Comparison of ENCODE assay signal across 8 cellular contexts in the genomic region with DNA sequence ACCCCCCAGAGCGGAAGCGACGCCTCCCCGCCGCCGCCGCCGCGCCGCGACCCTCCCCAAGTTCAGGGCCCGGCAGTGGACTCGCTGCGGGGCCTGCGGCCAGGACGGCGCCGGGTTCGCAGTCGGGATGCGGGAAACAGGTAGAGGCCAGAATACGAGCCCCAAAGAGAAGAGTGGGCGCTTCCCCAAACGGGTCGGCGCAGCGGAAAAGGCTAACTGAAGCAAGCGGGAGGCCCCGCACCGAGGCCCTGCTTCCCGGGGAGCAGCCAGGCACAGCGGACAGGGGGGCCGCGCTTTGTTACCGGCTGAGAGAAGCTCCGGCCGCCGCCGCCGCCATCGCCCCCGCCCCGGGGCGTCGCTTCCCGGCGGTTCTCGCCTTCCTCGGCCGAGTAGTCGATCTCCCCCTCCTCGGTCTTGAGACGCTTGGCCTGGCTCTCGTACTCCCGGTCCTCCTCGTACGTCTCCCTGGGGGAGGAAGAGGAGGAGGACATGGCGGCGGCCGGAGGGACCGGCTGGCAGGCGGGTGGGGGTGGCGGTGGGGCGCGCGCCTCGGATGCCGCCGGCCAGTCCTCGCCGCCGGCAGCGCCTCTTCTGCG. TPM values are rescaled to one million over a fixed set of nuclear protein-coding genes. Genes with fewer than 3 reads are reported as not detected.
A peak's percentile ranks its signal among the peaks of the same experiment; 100 is the strongest.
DNase-seq lines count a peak whose midpoint lies in the region; ATAC-seq, FAIRE-seq and TF ChIP-seq lines count a peak whose summit lies in the region.

No MANE protein-coding gene starts in this region.

- H3K4me1 ChIP-seq in Panc1 (ENCODE audit: control insufficient read depth, insufficient read depth, low read length) (peaks cover 38% of the 10 kb centered on the region), psoas muscle (peaks cover 43% of the 10 kb centered on the region)

- TF ChIP-seq CTCF in Panc1 (IDR thresholded peaks at IDR 0.05) (no peak), psoas muscle (IDR thresholded peaks at IDR 0.05) (no peak), omental fat pad (IDR thresholded peaks at IDR 0.05) (no peak)

- no peaks in the 10 kb centered on the region for H3K27me3 Mint-ChIP-seq in activated naive CD8-positive, alpha-beta T cell treated with anti-CD3 and anti-CD28 coated beads, Interleukin-2, amount 10 ng/mL, durations not matched to agents 7 days and 5 days

- FAIRE-seq in GM12891 (lab: Jason Lieb, UNC) = no peak

- ATAC-seq in HG02759 (IDR thresholded peaks at IDR 0.05; ENCODE audit: unreplicated experiment) (peak; percentile 4), Panc1 (peak; percentile 55), left cardiac atrium (peak; percentile 8 to 39), psoas muscle (peak in 2 of 4 donors; percentile 10 to 49), omental fat pad (ENCODE audit: low FRiP score) (no peak)
- peak; percentile 4 for ATAC-seq in activated naive CD8-positive, alpha-beta T cell treated with anti-CD3 and anti-CD28 coated beads, Interleukin-2, amount 10 ng/mL, durations not matched to agents 7 days and 5 days (ENCODE audit: low read depth)

- H3K4me1 Mint-ChIP-seq in activated naive CD8-positive, alpha-beta T cell treated with anti-CD3 and anti-CD28 coated beads, Interleukin-2, amount 10 ng/mL, durations not matched to agents 7 days and 5 days = peaks cover 35% of the 10 kb centered on the region

- POLR2A ChIA-PET in Panc1 (lab: Charles Lee) = interaction anchor here (0.6 to 0.8 kb wide), 3 partner anchors 10 to 150 kb away, joined by 3 to 5 read pairs (median 4); no protein-coding TSS in a partner anchor
- POLR2A ChIA-PET in activated naive CD8-positive, alpha-beta T cell treated with anti-CD3 and anti-CD28 coated beads, Interleukin-2, amount 10 ng/mL, durations not matched to agents 7 days and 5 days (lab: Charles Lee) = interaction anchor here (0.6 to 4.7 kb wide), 16 partner anchors 11 to 149 kb away, joined by 3 to 57 read pairs (median 3); partner anchors contain the start of genes GALM and SRSF7

- in situ Hi-C loops in Panc1 (cut with HindIII; ENCODE audit: low pct_unique_long_range_greater_than_20kb, low sequenced_read_pairs) = no loop called here

- peak overlapping the region; percentile 71 for H3K27ac Mint-ChIP-seq in activated naive CD8-positive, alpha-beta T cell treated with anti-CD3 and anti-CD28 coated beads, Interleukin-2, amount 10 ng/mL, durations not matched to agents 7 days and 5 days

- 0 to 1% (median 0%) methylated on average over 62 to 74 of the region's 74 CpGs for WGBS in psoas muscle, 3 donors

- H3K36me3 Mint-ChIP-seq in activated naive CD8-positive, alpha-beta T cell treated with anti-CD3 and anti-CD28 coated beads, Interleukin-2, amount 10 ng/mL, durations not matched to agents 7 days and 5 days = peaks cover 7% of the 10 kb centered on the region

- peak overlapping the region; percentile 92 for H3K27ac ChIP-seq in Panc1 (ENCODE audit: low read length)
- peak overlapping the region; percentile 97 for H3K27ac ChIP-seq in psoas muscle

- H3K36me3 ChIP-seq in Panc1 (ENCODE audit: control insufficient read depth, insufficient read depth, low read length) = peaks cover 5% of the 10 kb centered on the region; the same call in 1 of the 2 replicates
- H3K36me3 ChIP-seq in psoas muscle (ENCODE audit: insufficient read depth in 1 of 2, low read depth in 1 of 2) = no peaks in the 10 kb centered on the region

- no peaks in the 10 kb centered on the region for H3K9me3 ChIP-seq in Panc1 (ENCODE audit: control insufficient read depth, insufficient read depth, low read depth, low read length)
- no peaks in the 10 kb centered on the region for H3K9me3 ChIP-seq in psoas muscle

- H3K27me3 ChIP-seq in Panc1 (ENCODE audit: control insufficient read depth, insufficient read depth, low read length) (no peaks in the 10 kb centered on the region), psoas muscle (ENCODE audit: insufficient read depth in 3 of 3, low read length in 2 of 3) (no peaks in the 10 kb centered on the region)

- CTCF ChIA-PET in Panc1 (lab: Charles Lee) = interaction anchor here (0.5 to 1.9 kb wide), 4 partner anchors 20 to 767 kb away, joined by 3 to 9 read pairs (median 4); no protein-coding TSS in a partner anchor

- no peaks in the 10 kb centered on the region for H3K9me3 Mint-ChIP-seq in activated naive CD8-positive, alpha-beta T cell treated with anti-CD3 and anti-CD28 coated beads, Interleukin-2, amount 10 ng/mL, durations not matched to agents 7 days and 5 days

- intact Hi-C loops in Panc1 (cut with micrococcal nuclease; ENCODE audit: unreplicated experiment) = loop anchor here (5.0 kb wide), 1 partner anchor 65 kb away; the partner anchor contains the start of gene GALM
- intact Hi-C loops in left cardiac atrium (cut with DNase I) = loop anchor here in 1 of 2 donors (5.0 kb wide), 1 partner anchor 65 kb away; the partner anchor contains the start of gene GALM
- intact Hi-C loops in psoas muscle (cut with DNase I) = loop anchor here (1.0 to 5.0 kb wide), 3 partner anchors 65 to 149 kb away; partner anchors contain the start of genes GALM (in 2 of the 2) and SRSF7 (in 1 of the 2)

- H3K4me3 ChIP-seq in Panc1 (ENCODE audit: low read depth in 2 of 2, low read length in 2 of 2) = peak overlapping the region; percentile 63 to 85
- peak overlapping the region; percentile 80 for H3K4me3 ChIP-seq in psoas muscle

- peak overlapping the region; percentile 85 for H3K4me3 Mint-ChIP-seq in activated naive CD8-positive, alpha-beta T cell treated with anti-CD3 and anti-CD28 coated beads, Interleukin-2, amount 10 ng/mL, durations not matched to agents 7 days and 5 days

- no TSS peak for BruUV-seq in Panc1 (replicated peaks; lab: Mats Ljungman, UMichigan)

- TF ChIP-seq POLR2A in GM12891 (IDR thresholded peaks at IDR 0.05; ENCODE audit: low read depth, low read length) = no peak

- DNase-seq in GM12891 (ENCODE audit: insufficient read length, low spot score) (no peak), Panc1 (ENCODE audit: low read depth, low spot score) (no peak), left cardiac atrium (peak; percentile 48), psoas muscle (peak in 1 of 2 donors; percentile 69), omental fat pad (ENCODE audit: low spot score) (no peak), AG20443 (ENCODE audit: low spot score) (no peak)
- DNase-seq in activated naive CD8-positive, alpha-beta T cell treated with anti-CD3 and anti-CD28 coated beads, Interleukin-2, amount 10 ng/mL, durations not matched to agents 7 days and 5 days = peak; percentile 69

TF ChIP-seq in GM12891, 5 proteins besides CTCF, POLR2A, EP300 and RAD21:
- TF ChIP-seq TAF1 (IDR thresholded peaks at IDR 0.05; ENCODE audit: low read depth, low read length) (no peak), POLR2AphosphoS5 (IDR thresholded peaks at IDR 0.05; ENCODE audit: low read depth, low read length) (0 out of 2 replicates have a peak, but pooled peaks have one; percentile 4)
TF ChIP-seq in GM12891: peak in this region for 1.

RNA-seq across cellular contexts. Expression of gene HNRNPLL, which starts 0.5 kb away (rescaled TPM):
- 30.7 TPM for polyA plus RNA-seq in GM12891 (2012; ENCODE audit: low read depth, missing spikeins)
- total RNA-seq in Panc1 (2021; ENCODE audit: unreplicated experiment) = 69.8 TPM
- polyA plus RNA-seq in Panc1 (2012; ENCODE audit: insufficient read length) = 25.6 TPM
- 10 to 100 TPM; 50.5 to 63.0 TPM for total RNA-seq in activated naive CD8-positive, alpha-beta T cell treated with anti-CD3 and anti-CD28 coated beads, Interleukin-2, amount 10 ng/mL, durations not matched to agents 7 days and 5 days
- total RNA-seq in left cardiac atrium = 10 to 100 TPM; 24.7 to 28.3 TPM
- 10 to 100 TPM; 17.8 to 22.4 (median 19.6) TPM for total RNA-seq in psoas muscle
- 10 to 100 TPM in 1 of 3 donors, 1 to 10 TPM in 2; 6.4 to 14.6 (median 6.7) TPM for polyA plus RNA-seq in psoas muscle
- total RNA-seq in omental fat pad = 10 to 100 TPM; 32.3 to 41.6 (median 36.4) TPM

Comparison
In these comparisons a context has a peak if more than half of its experiments do, and no peak if none do; other contexts are left out.
1. DNase-seq: peak in activated naive CD8-positive, alpha-beta T cell treated with anti-CD3 and anti-CD28 coated beads, Interleukin-2, amount 10 ng/mL, durations not matched to agents 7 days and 5 days (single experiment) and left cardiac atrium (single experiment); none in GM12891 (single experiment), Panc1 (single experiment), omental fat pad (single experiment) and AG20443 (single experiment).